In genomic region chr3:24837601-24838000, GRCh38 we compare ENCODE assay signal across 29 cellular contexts.
A peak's percentile ranks its signal among the peaks of the same experiment; 100 is the strongest.
DNase-seq lines count a peak whose midpoint lies in the region; ATAC-seq and TF ChIP-seq lines count a peak whose summit lies in the region.
"Had no signal": no experiment of that assay in that cellular context is flagged by ENCODE, and none has a peak within 500 bp of the region (broad histone marks: within the 10 kb centered on the region; RNA-seq: fewer than 3 reads in every experiment).

No MANE protein-coding gene starts in this region.

- H3K9me3 Mint-ChIP-seq in GM23338, result no peaks in the 10 kb centered on the region
- H3K9me3 Mint-ChIP-seq in stimulated activated effector memory CD8-positive, alpha-beta T cell treated with anti-CD3 and anti-CD28 coated beads, Interleukin-12 subunit alpha, Interleukin-12 subunit beta, amount 100 ng/mL, for 72 hours, result peaks cover 5% of the 10 kb centered on the region

- no peak overlapping the region for H3K4me2 ChIP-seq in GM23338
- H3K4me2 ChIP-seq: A549; BLaER1 treated with 17β-estradiol and CSF1 and Interleukin-3, amounts not matched to agents 10 nM and 100 nM; PC-9 had no signal

- 0 out of 2 replicates have a peak overlapping the region, but pooled peaks have one; percentile 28 for H2AFZ ChIP-seq in GM23338
- H2AFZ ChIP-seq: PC-9 had no signal

- TF ChIP-seq CTCF in C4-2B (conservative IDR thresholded peaks at IDR 0.05), result no peak
- no peak for TF ChIP-seq CTCF in GM23338 (conservative IDR thresholded peaks at IDR 0.05; ENCODE audit: low read depth in 2 of 2)
- TF ChIP-seq CTCF in VCaP (conservative IDR thresholded peaks at IDR 0.05), result no peak

- no peak overlapping the region for H3K4me3 ChIP-seq in GM23338
- H3K4me3 ChIP-seq: A549; BLaER1 treated with 17β-estradiol and CSF1 and Interleukin-3, amounts not matched to agents 10 nM and 100 nM; MG63; PC-9; SJSA1 had no signal

- DNase-seq in GM23338 (ENCODE audit: low spot score), result no peak
- DNase-seq in kidney glomerular epithelial cell (lab: John Stamatoyannopoulos, UW), result peak; percentile 3
- DNase-seq in amygdala (lab: John Stamatoyannopoulos, UW), result no peak
- DNase-seq in cardiac septum (ENCODE audit: low spot score), result no peak
- no peak for DNase-seq in stimulated activated effector memory CD8-positive, alpha-beta T cell treated with anti-CD3 and anti-CD28 coated beads, Interleukin-12 subunit alpha, Interleukin-12 subunit beta, amount 100 ng/mL, for 72 hours (ENCODE audit: low spot score in 2 of 2)
- DNase-seq: AML-193; CD8-positive, alpha-beta memory T cell; DMS 273 treated with DMSO at 0.1 percent for 48 hours; DND-41; HCEC 1CT; IMR-90; KG1; MG63; NCI-H1105 treated with DMSO at 0.1 percent for 48 hours; NCI-H2029 treated with DMSO at 0.1 percent for 48 hours; NCI-H446 treated with DMSO at 0.1 percent for 48 hours; NCI-H526; NCI-H82; NK-92 treated with Interleukin-12 subunit alpha and Interleukin-12 subunit beta, amount 100 ng/mL, for 24 hours; PC-9; Right ventricle myocardium superior; RPMI8226; T-cell had no signal

- no peaks in the 10 kb centered on the region for H3K9me2 ChIP-seq in GM23338 (ENCODE audit: insufficient read depth)

- H3K27me3 ChIP-seq in GM23338 (ENCODE audit: insufficient read depth), result 0 out of 2 replicates have a peak, but pooled peaks cover 5% of the 10 kb centered on the region
- H3K27me3 ChIP-seq: BLaER1 treated with 17β-estradiol and CSF1 and Interleukin-3, amounts not matched to agents 10 nM and 100 nM; SJSA1 had no signal

- peaks cover 10% of the 10 kb centered on the region for H3K4me1 Mint-ChIP-seq in GM23338
- H3K4me1 Mint-ChIP-seq in stimulated activated effector memory CD8-positive, alpha-beta T cell treated with anti-CD3 and anti-CD28 coated beads, Interleukin-12 subunit alpha, Interleukin-12 subunit beta, amount 100 ng/mL, for 72 hours, result no peaks in the 10 kb centered on the region
- H3K4me1 Mint-ChIP-seq: CD8-positive, alpha-beta memory T cell; T-cell had no signal

- no peaks in the 10 kb centered on the region for H3K36me3 ChIP-seq in GM23338 (ENCODE audit: insufficient read depth)
- H3K36me3 ChIP-seq: BLaER1 treated with 17β-estradiol and CSF1 and Interleukin-3, amounts not matched to agents 10 nM and 100 nM; MG63; SJSA1 had no signal

- peak overlapping the region; percentile 75; the same call in 1 of the 2 replicates for H3K27ac ChIP-seq in C4-2B
- H3K27ac ChIP-seq in GM23338 (ENCODE audit: low read depth), result no peak overlapping the region
- peak overlapping the region; percentile 45 for H3K27ac ChIP-seq in VCaP
- H3K27ac ChIP-seq: A549; BLaER1 treated with 17β-estradiol and CSF1 and Interleukin-3, amounts not matched to agents 10 nM and 100 nM; PC-9; SJSA1 had no signal

- no peak overlapping the region for H3K4me3 Mint-ChIP-seq in GM23338
- H3K4me3 Mint-ChIP-seq in stimulated activated effector memory CD8-positive, alpha-beta T cell treated with anti-CD3 and anti-CD28 coated beads, Interleukin-12 subunit alpha, Interleukin-12 subunit beta, amount 100 ng/mL, for 72 hours, result no peak overlapping the region
- H3K4me3 Mint-ChIP-seq: CD8-positive, alpha-beta memory T cell; T-cell had no signal

- intact Hi-C loops in cardiac septum (cut with DNase I), result no loop called here

- H3K4me1 ChIP-seq in GM23338 (ENCODE audit: insufficient read depth), result no peaks in the 10 kb centered on the region
- H3K4me1 ChIP-seq: A549; BLaER1 treated with 17β-estradiol and CSF1 and Interleukin-3, amounts not matched to agents 10 nM and 100 nM; SJSA1 had no signal

- H3K79me2 ChIP-seq in GM23338 (replicated peaks; ENCODE audit: insufficient read depth), result no peaks in the 10 kb centered on the region

- no peaks in the 10 kb centered on the region for H3F3A ChIP-seq in GM23338 (replicated peaks; ENCODE audit: low read depth)

- no peaks in the 10 kb centered on the region for H4K20me1 ChIP-seq in GM23338 (replicated peaks; ENCODE audit: insufficient read depth)
- H4K20me1 ChIP-seq: BLaER1 treated with 17β-estradiol and CSF1 and Interleukin-3, amounts not matched to agents 10 nM and 100 nM had no signal

- H3K27me3 Mint-ChIP-seq in GM23338 (ENCODE audit: insufficient read depth, low read depth, poor library complexity), result peaks cover 3% of the 10 kb centered on the region
- H3K27me3 Mint-ChIP-seq: CD8-positive, alpha-beta memory T cell; T-cell had no signal

- no peak overlapping the region for H3K27ac Mint-ChIP-seq in GM23338
- H3K27ac Mint-ChIP-seq in stimulated activated effector memory CD8-positive, alpha-beta T cell treated with anti-CD3 and anti-CD28 coated beads, Interleukin-12 subunit alpha, Interleukin-12 subunit beta, amount 100 ng/mL, for 72 hours, result no peak overlapping the region
- H3K27ac Mint-ChIP-seq: CD8-positive, alpha-beta memory T cell; T-cell had no signal

- H3K36me3 Mint-ChIP-seq in GM23338 (ENCODE audit: low read depth), result no peaks in the 10 kb centered on the region
- H3K36me3 Mint-ChIP-seq in stimulated activated effector memory CD8-positive, alpha-beta T cell treated with anti-CD3 and anti-CD28 coated beads, Interleukin-12 subunit alpha, Interleukin-12 subunit beta, amount 100 ng/mL, for 72 hours, result no peaks in the 10 kb centered on the region
- H3K36me3 Mint-ChIP-seq: CD8-positive, alpha-beta memory T cell; T-cell had no signal

- ATAC-seq in GM23338, result no peak
- ATAC-seq in HG03175 (IDR thresholded peaks at IDR 0.05; ENCODE audit: unreplicated experiment), result no peak
- no peak for ATAC-seq in stimulated activated effector memory CD8-positive, alpha-beta T cell treated with anti-CD3 and anti-CD28 coated beads, Interleukin-12 subunit alpha, Interleukin-12 subunit beta, amount 100 ng/mL, for 72 hours
- ATAC-seq: A549, T-cell had no signal

TF ChIP-seq in GM23338, 12 proteins besides CTCF, POLR2A, EP300 and RAD21 (continues in another document):
- TF ChIP-seq POLR2AphosphoS5 (IDR thresholded peaks at IDR 0.05; ENCODE audit: low read depth) (no peak), NANOG (IDR thresholded peaks at IDR 0.05; ENCODE audit: borderline replicate concordance) (no peak), EZH2 (IDR thresholded peaks at IDR 0.05; ENCODE audit: low read depth, unreplicated experiment) (no peak), ETS1 (IDR thresholded peaks at IDR 0.05) (no peak), ZNF114 (CRISPR knock-in tag; IDR thresholded peaks at IDR 0.05) (no peak), STAT1 (IDR thresholded peaks at IDR 0.05; ENCODE audit: unreplicated experiment) (no peak), ZNF331 (CRISPR knock-in tag; IDR thresholded peaks at IDR 0.05; ENCODE audit: low read depth) (no peak)
